10 cellular contexts compared by ENCODE assay signal in genomic region chr12:89390802-89391673, GRCh38. TPM values are rescaled to one million over a fixed set of nuclear protein-coding genes. Genes with fewer than 3 reads are reported as not detected.
DNase-seq lines count a peak whose midpoint lies in the region; ATAC-seq and TF ChIP-seq lines count a peak whose summit lies in the region.
"Had no signal": no experiment of that assay in that cellular context is flagged by ENCODE, and none has a peak within 500 bp of the region (broad histone marks: within the 10 kb centered on the region; RNA-seq: fewer than 3 reads in every experiment).

No MANE protein-coding gene starts in this region.

- intact Hi-C loops in activated CD8-positive, alpha-beta T cell treated with anti-CD3 and anti-CD28 coated beads for 36 hours (cut with micrococcal nuclease), result no loop called here

- no peaks in the 10 kb centered on the region for H3K9me3 Mint-ChIP-seq in activated CD8-positive, alpha-beta T cell treated with anti-CD3 and anti-CD28 coated beads for 36 hours
- H3K9me3 Mint-ChIP-seq in activated CD8-positive, alpha-beta T cell treated with anti-CD3 and anti-CD28 coated beads, Interleukin-2, amount 10 ng/mL, durations not matched to agents 7 days and 5 days (ENCODE audit: insufficient read depth), result no peaks in the 10 kb centered on the region
- no peaks in the 10 kb centered on the region for H3K9me3 Mint-ChIP-seq in stimulated activated memory B cell treated with anti-CD40 and anti-IgM and Interleukin-4, amounts not matched to agents 10 μg/mL and 1 μg/mL and 100 μg/mL, for 72 hours

- TF ChIP-seq CTCF in activated CD8-positive, alpha-beta T cell treated with anti-CD3 and anti-CD28 coated beads for 36 hours (IDR thresholded peaks at IDR 0.05), result no peak
- no peak for TF ChIP-seq CTCF in gastroesophageal sphincter (IDR thresholded peaks at IDR 0.05)

- no peak overlapping the region for H3K4me3 ChIP-seq in gastroesophageal sphincter

- 84 to 88% methylated on average over 3 of the region's 3 CpGs for WGBS in gastroesophageal sphincter (ENCODE audit: low coverage in 1 of 2), 2 donors

- H3K27ac Mint-ChIP-seq in activated CD8-positive, alpha-beta T cell treated with anti-CD3 and anti-CD28 coated beads for 36 hours, result no peak overlapping the region
- H3K27ac Mint-ChIP-seq in activated CD8-positive, alpha-beta T cell treated with anti-CD3 and anti-CD28 coated beads, Interleukin-2, amount 10 ng/mL, durations not matched to agents 7 days and 5 days, result no peak overlapping the region
- no peak overlapping the region for H3K27ac Mint-ChIP-seq in stimulated activated memory B cell treated with anti-CD40 and anti-IgM and Interleukin-4, amounts not matched to agents 10 μg/mL and 1 μg/mL and 100 μg/mL, for 72 hours

- CTCF ChIA-PET in activated CD8-positive, alpha-beta T cell treated with anti-CD3 and anti-CD28 coated beads for 36 hours (lab: Charles Lee), result no interaction called here
- CTCF ChIA-PET in activated CD8-positive, alpha-beta T cell treated with anti-CD3 and anti-CD28 coated beads, Interleukin-2, amount 10 ng/mL, durations not matched to agents 7 days and 5 days (lab: Charles Lee), result no interaction called here

- no peak overlapping the region for H3K4me3 Mint-ChIP-seq in activated CD8-positive, alpha-beta T cell treated with anti-CD3 and anti-CD28 coated beads for 36 hours
- no peak overlapping the region for H3K4me3 Mint-ChIP-seq in activated CD8-positive, alpha-beta T cell treated with anti-CD3 and anti-CD28 coated beads, Interleukin-2, amount 10 ng/mL, durations not matched to agents 7 days and 5 days
- no peak overlapping the region for H3K4me3 Mint-ChIP-seq in stimulated activated memory B cell treated with anti-CD40 and anti-IgM and Interleukin-4, amounts not matched to agents 10 μg/mL and 1 μg/mL and 100 μg/mL, for 72 hours

- H3K4me1 Mint-ChIP-seq in activated CD8-positive, alpha-beta T cell treated with anti-CD3 and anti-CD28 coated beads for 36 hours (ENCODE audit: low read depth), result peaks cover 17% of the 10 kb centered on the region
- H3K4me1 Mint-ChIP-seq in activated CD8-positive, alpha-beta T cell treated with anti-CD3 and anti-CD28 coated beads, Interleukin-2, amount 10 ng/mL, durations not matched to agents 7 days and 5 days (ENCODE audit: low read depth), result peaks cover 17% of the 10 kb centered on the region
- H3K4me1 Mint-ChIP-seq in stimulated activated memory B cell treated with anti-CD40 and anti-IgM and Interleukin-4, amounts not matched to agents 10 μg/mL and 1 μg/mL and 100 μg/mL, for 72 hours, result peaks cover 16% of the 10 kb centered on the region

- TF ChIP-seq POLR2A in gastroesophageal sphincter (IDR thresholded peaks at IDR 0.05), result no peak

- no peaks in the 10 kb centered on the region for H3K36me3 ChIP-seq in gastroesophageal sphincter

- TF ChIP-seq EP300 in gastroesophageal sphincter (IDR thresholded peaks at IDR 0.05), result no peak

- peaks cover 0 to 30% (median 0%) of the 10 kb centered on the region in 3 donors for H3K4me1 ChIP-seq in gastroesophageal sphincter

- H3K36me3 Mint-ChIP-seq in activated CD8-positive, alpha-beta T cell treated with anti-CD3 and anti-CD28 coated beads for 36 hours (ENCODE audit: low read depth), result peaks cover 1% of the 10 kb centered on the region
- peaks cover 2% of the 10 kb centered on the region for H3K36me3 Mint-ChIP-seq in activated CD8-positive, alpha-beta T cell treated with anti-CD3 and anti-CD28 coated beads, Interleukin-2, amount 10 ng/mL, durations not matched to agents 7 days and 5 days (ENCODE audit: low read depth)
- peaks cover 4% of the 10 kb centered on the region for H3K36me3 Mint-ChIP-seq in stimulated activated memory B cell treated with anti-CD40 and anti-IgM and Interleukin-4, amounts not matched to agents 10 μg/mL and 1 μg/mL and 100 μg/mL, for 72 hours

- no peaks in the 10 kb centered on the region for H3K9me3 ChIP-seq in gastroesophageal sphincter

- POLR2A ChIA-PET in activated CD8-positive, alpha-beta T cell treated with anti-CD3 and anti-CD28 coated beads for 36 hours (lab: Charles Lee), result no interaction called here
- POLR2A ChIA-PET in activated CD8-positive, alpha-beta T cell treated with anti-CD3 and anti-CD28 coated beads, Interleukin-2, amount 10 ng/mL, durations not matched to agents 7 days and 5 days (lab: Charles Lee), result no interaction called here

- no peak for DNase-seq in activated CD8-positive, alpha-beta T cell treated with anti-CD3 and anti-CD28 coated beads for 36 hours
- DNase-seq in activated CD8-positive, alpha-beta T cell treated with anti-CD3 and anti-CD28 coated beads, Interleukin-2, amount 10 ng/mL, durations not matched to agents 7 days and 5 days, result no peak
- peak; percentile 12 for DNase-seq in UCSD-AML1 (lab: John Stamatoyannopoulos, UW; ENCODE audit: unreplicated experiment)
- DNase-seq in stimulated activated CD8-positive, alpha-beta memory T cell treated with anti-CD3 and anti-CD28 coated beads, Interleukin-4, amount 100 ng/mL, for 48 hours, result peak; percentile 33
- no peak for DNase-seq in activated effector memory CD4-positive, alpha-beta T cell treated with Interleukin-2 at 50 U/mL for 16 hours
- DNase-seq: C1 segment of cervical spinal cord, posterior cingulate gyrus had no signal

- no peaks in the 10 kb centered on the region for H3K27me3 ChIP-seq in gastroesophageal sphincter

- H3K27ac ChIP-seq in gastroesophageal sphincter, result peak overlapping the region in 3 of 4 donors; percentile 7 to 59 (median 11)

- H3K27me3 Mint-ChIP-seq in activated CD8-positive, alpha-beta T cell treated with anti-CD3 and anti-CD28 coated beads for 36 hours, result no peaks in the 10 kb centered on the region
- H3K27me3 Mint-ChIP-seq in activated CD8-positive, alpha-beta T cell treated with anti-CD3 and anti-CD28 coated beads, Interleukin-2, amount 10 ng/mL, durations not matched to agents 7 days and 5 days (ENCODE audit: low read depth), result no peaks in the 10 kb centered on the region
- H3K27me3 Mint-ChIP-seq in stimulated activated memory B cell treated with anti-CD40 and anti-IgM and Interleukin-4, amounts not matched to agents 10 μg/mL and 1 μg/mL and 100 μg/mL, for 72 hours, result no peaks in the 10 kb centered on the region

- peak; percentile 47 for ATAC-seq in activated CD8-positive, alpha-beta T cell treated with anti-CD3 and anti-CD28 coated beads for 36 hours
- ATAC-seq in activated CD8-positive, alpha-beta T cell treated with anti-CD3 and anti-CD28 coated beads, Interleukin-2, amount 10 ng/mL, durations not matched to agents 7 days and 5 days, result no peak
- ATAC-seq in gastroesophageal sphincter, result no peak
- no peak for ATAC-seq in stimulated activated memory B cell treated with anti-CD40 and anti-IgM and Interleukin-4, amounts not matched to agents 10 μg/mL and 1 μg/mL and 100 μg/mL, for 72 hours
- ATAC-seq in GM18870 (IDR thresholded peaks at IDR 0.05; ENCODE audit: unreplicated experiment), result no peak

RNA-seq across cellular contexts. Expression of gene DUSP6, which starts 38.7 kb away (rescaled TPM):
- 10 to 100 TPM; 15.3 to 16.6 TPM for total RNA-seq in activated CD8-positive, alpha-beta T cell treated with anti-CD3 and anti-CD28 coated beads for 36 hours
- 100 to 1,000 TPM; 116 to 119 TPM for total RNA-seq in activated CD8-positive, alpha-beta T cell treated with anti-CD3 and anti-CD28 coated beads, Interleukin-2, amount 10 ng/mL, durations not matched to agents 7 days and 5 days
- total RNA-seq in gastroesophageal sphincter, result 10 to 100 TPM; 52.8 to 73.8 (median 58.5) TPM

Comparison
In these comparisons a context has a peak if more than half of its experiments do, and no peak if none do; other contexts are left out.
1. DNase-seq: peak in UCSD-AML1 (single experiment) and stimulated activated CD8-positive, alpha-beta memory T cell treated with anti-CD3 and anti-CD28 coated beads, Interleukin-4, amount 100 ng/mL, for 48 hours (single experiment); none in activated CD8-positive, alpha-beta T cell treated with anti-CD3 and anti-CD28 coated beads for 36 hours (single experiment), activated CD8-positive, alpha-beta T cell treated with anti-CD3 and anti-CD28 coated beads, Interleukin-2, amount 10 ng/mL, durations not matched to agents 7 days and 5 days (single experiment) and activated effector memory CD4-positive, alpha-beta T cell treated with Interleukin-2 at 50 U/mL for 16 hours (single experiment).